ENCODE assay signal across 4 cellular contexts in genomic region chr6:103264020-103264419, GRCh38.
"Had no signal": no experiment of that assay in that cellular context is flagged by ENCODE, and none has a peak within 500 bp of the region (broad histone marks: within the 10 kb centered on the region; RNA-seq: fewer than 3 reads in every experiment).

No MANE protein-coding gene starts in this region.

- ATAC-seq: GM23338 had no signal

- DNase-seq: H9, HCEC 1CT, IMR-90 had no signal

- H3K4me3 ChIP-seq: GM23338 had no signal

- H2AFZ ChIP-seq: GM23338 had no signal

- H3K4me2 ChIP-seq: GM23338 had no signal
